Comparison of ENCODE assay signal across 9 cellular contexts in genomic region chr17:7859028-7859427, GRCh38. TPM values are rescaled to one million over a fixed set of nuclear protein-coding genes. Genes with fewer than 3 reads are reported as not detected.
DNase-seq lines count a peak whose midpoint lies in the region; ATAC-seq and TF ChIP-seq lines count a peak whose summit lies in the region.
"Had no signal": no experiment of that assay in that cellular context is flagged by ENCODE, and none has a peak within 500 bp of the region (broad histone marks: within the 10 kb centered on the region; RNA-seq: fewer than 3 reads in every experiment).

No MANE protein-coding gene starts in this region.

- 72% methylated on average over 8 of the region's 8 CpGs for WGBS in prostate gland

- peaks cover 3% of the 10 kb centered on the region; the same call in 1 of the 2 replicates for H3K36me3 ChIP-seq in ES-I3 (ENCODE audit: insufficient read depth, low read length)
- H3K36me3 ChIP-seq in OCI-LY1 (ENCODE audit: insufficient read depth, low read length), result peaks cover 37% of the 10 kb centered on the region; the same call in 1 of the 2 replicates
- H3K36me3 ChIP-seq in prostate gland, result no peaks in the 10 kb centered on the region

- TF ChIP-seq POLR2A in prostate gland (IDR thresholded peaks at IDR 0.05), result no peak

- H3K9me3 ChIP-seq in ES-I3 (ENCODE audit: control insufficient read depth, insufficient read depth, low read length) (no peaks in the 10 kb centered on the region), OCI-LY1 (ENCODE audit: low read length) (no peaks in the 10 kb centered on the region), prostate gland (no peaks in the 10 kb centered on the region)

- intact Hi-C loops in prostate gland (cut with DNase I), result no loop called here

- H4K20me1 ChIP-seq in OCI-LY1 (ENCODE audit: insufficient read depth, low read length), result no peaks in the 10 kb centered on the region

- DNase-seq in fibroblast of villous mesenchyme (ENCODE audit: low read depth) (no peak), prostate gland (ENCODE audit: low spot score) (no peak), NCI-H774 (lab: John Stamatoyannopoulos, UW) (no peak), NOMO-1 treated with DMSO at 0.1 percent for 48 hours (lab: John Stamatoyannopoulos, UW; ENCODE audit: unreplicated experiment) (no peak), NCI-H345 (lab: John Stamatoyannopoulos, UW) (no peak)

- H3K9ac ChIP-seq in ES-I3 (ENCODE audit: low read depth, low read length) (peak overlapping the region; percentile 92), OCI-LY1 (ENCODE audit: low read length) (peak overlapping the region; percentile 92)

- H3K4me2 ChIP-seq in OCI-LY1 (ENCODE audit: low read length), result peak overlapping the region; percentile 80

- no peak for TF ChIP-seq CTCF in OCI-LY1 (IDR thresholded peaks at IDR 0.05; ENCODE audit: low read length)
- no peak for TF ChIP-seq CTCF in fibroblast of villous mesenchyme (IDR thresholded peaks at IDR 0.05; ENCODE audit: insufficient read depth, low read depth, low read length)
- no peak for TF ChIP-seq CTCF in prostate gland (IDR thresholded peaks at IDR 0.05)

- no peaks in the 10 kb centered on the region for H3K27me3 ChIP-seq in OCI-LY1 (ENCODE audit: insufficient read depth, low read length)
- H3K27me3 ChIP-seq in prostate gland (replicated peaks; ENCODE audit: insufficient read depth), result no peaks in the 10 kb centered on the region

- H3F3A ChIP-seq in OCI-LY1 (ENCODE audit: insufficient read depth, low read length), result no peaks in the 10 kb centered on the region

- no peak for ATAC-seq in GM18858 (IDR thresholded peaks at IDR 0.05; ENCODE audit: unreplicated experiment)
- ATAC-seq: natural killer cell treated with Interleukin-12 subunit alpha and Interleukin-12 subunit beta and Interleukin-15 and Interleukin-18, amount 100 ng/mL, for 72 hours had no signal

- H2AFZ ChIP-seq in OCI-LY1 (ENCODE audit: low read length), result no peak overlapping the region

- H3K79me2 ChIP-seq in OCI-LY1 (ENCODE audit: insufficient read depth, low read length), result no peaks in the 10 kb centered on the region

- peaks cover 11% of the 10 kb centered on the region; the same call in 1 of the 2 replicates for H3K4me1 ChIP-seq in ES-I3 (ENCODE audit: insufficient read depth, low read length)
- H3K4me1 ChIP-seq in OCI-LY1 (ENCODE audit: insufficient read depth, low read length, severe bottlenecking), result peaks cover 37% of the 10 kb centered on the region
- H3K4me1 ChIP-seq in prostate gland (replicated peaks), result peaks cover 18% of the 10 kb centered on the region

- no peaks in the 10 kb centered on the region for H3K9me2 ChIP-seq in OCI-LY1 (ENCODE audit: low read depth, low read length)

- H3K27ac ChIP-seq in OCI-LY1 (ENCODE audit: low read depth, low read length, poor library complexity, severe bottlenecking) (peak overlapping the region; percentile 92), prostate gland (peak overlapping the region; percentile 80 to 92)

- H3K4me3 ChIP-seq in OCI-LY1 (ENCODE audit: low read depth, low read length, poor library complexity, severe bottlenecking) (peak overlapping the region; percentile 65), fibroblast of villous mesenchyme (ENCODE audit: low read depth, low read length) (peak overlapping the region; percentile 82), prostate gland (no peak overlapping the region)

RNA-seq across cellular contexts. Expression of gene CYB5D1, which starts 1.2 kb away (rescaled TPM):
- total RNA-seq in fibroblast of villous mesenchyme (6.4 and 11.2 TPM in 2 replicates), prostate gland (10 to 100 TPM in 1 of 2 donors, 1 to 10 TPM in 1; 5.7 to 20.8 TPM)

RNA-seq across cellular contexts. Expression of gene NAA38, which starts 1.7 kb away (rescaled TPM):
- total RNA-seq in fibroblast of villous mesenchyme (55.3 and 73.1 TPM in 2 replicates), prostate gland (100 to 1,000 TPM in 1 of 2 donors, 10 to 100 TPM in 1; 74.6 to 163 TPM)

RNA-seq across cellular contexts. Expression of gene TMEM88, which starts 4.2 kb away (rescaled TPM):
- total RNA-seq in fibroblast of villous mesenchyme (0.43 and 1.3 TPM in 2 replicates), prostate gland (10 to 100 TPM; 11.1 to 15.7 TPM)

RNA-seq across cellular contexts. Expression of gene KDM6B, which starts 25.0 kb away (rescaled TPM):
- total RNA-seq in fibroblast of villous mesenchyme (3.0 and 5.8 TPM in 2 replicates), prostate gland (10 to 100 TPM; 12.7 to 30.2 TPM)

RNA-seq across cellular contexts. Expression of gene CHD3, which starts 29.6 kb away (rescaled TPM):
- 103 and 111 TPM in 2 replicates for total RNA-seq in fibroblast of villous mesenchyme
- total RNA-seq in prostate gland, result 100 to 1,000 TPM; 166 to 196 TPM

Comparison
In these comparisons a context has a peak if more than half of its experiments do, and no peak if none do; other contexts are left out.
1. H3K4me3 ChIP-seq: peak in OCI-LY1 (single experiment) and fibroblast of villous mesenchyme (single experiment); none in prostate gland (0 of 2).